Comparison of ENCODE assay signal across 20 cellular contexts in genomic region chr2:175950512-175950911, GRCh38.
"Had no signal": no experiment of that assay in that cellular context is flagged by ENCODE, and none has a peak within 500 bp of the region (broad histone marks: within the 10 kb centered on the region; RNA-seq: fewer than 3 reads in every experiment).

No MANE protein-coding gene starts in this region.

- DNase-seq: natural killer cell; occipital lobe; ovary; posterior cingulate gyrus; psoas muscle; right cardiac atrium; spleen; stimulated activated CD4-positive, alpha-beta T cell treated with anti-CD3 and anti-CD28 coated beads, Interleukin-12 subunit alpha, Interleukin-12 subunit beta, amount 100 ng/mL, for 4 hours; stimulated activated CD4-positive, alpha-beta T cell treated with anti-CD3 and anti-CD28 coated beads, Interleukin-1b, Interleukin-23, amount 100 ng/mL, for 48 hours; stimulated activated CD4-positive, alpha-beta T cell treated with anti-CD3 and anti-CD28 coated beads, Interleukin-4, amount 100 ng/mL, for 1 hour; stimulated activated CD4-positive, alpha-beta T cell treated with anti-CD3 and anti-CD28 coated beads, Interleukin-4, amount 100 ng/mL, for 4 hours; stimulated activated CD8-positive, alpha-beta memory T cell treated with anti-CD3 and anti-CD28 coated beads, Interleukin-4, amount 100 ng/mL, for 48 hours; stimulated activated naive CD4-positive, alpha-beta T cell; stomach; thyroid gland; trophoblast cell; upper lobe of left lung had no signal

- FAIRE-seq: urothelium cell line had no signal

- ATAC-seq: natural killer cell; psoas muscle; right cardiac atrium; sciatic nerve; stimulated activated memory B cell treated with anti-CD40 and anti-IgM and Interleukin-4, amounts not matched to agents 10 μg/mL and 1 μg/mL and 100 μg/mL, for 72 hours had no signal
